ENCODE assay signal across 1 cellular context in genomic region chr12:51083140-51083833, GRCh38.
TF ChIP-seq lines count a peak whose summit lies in the region.

A gene with protein sequence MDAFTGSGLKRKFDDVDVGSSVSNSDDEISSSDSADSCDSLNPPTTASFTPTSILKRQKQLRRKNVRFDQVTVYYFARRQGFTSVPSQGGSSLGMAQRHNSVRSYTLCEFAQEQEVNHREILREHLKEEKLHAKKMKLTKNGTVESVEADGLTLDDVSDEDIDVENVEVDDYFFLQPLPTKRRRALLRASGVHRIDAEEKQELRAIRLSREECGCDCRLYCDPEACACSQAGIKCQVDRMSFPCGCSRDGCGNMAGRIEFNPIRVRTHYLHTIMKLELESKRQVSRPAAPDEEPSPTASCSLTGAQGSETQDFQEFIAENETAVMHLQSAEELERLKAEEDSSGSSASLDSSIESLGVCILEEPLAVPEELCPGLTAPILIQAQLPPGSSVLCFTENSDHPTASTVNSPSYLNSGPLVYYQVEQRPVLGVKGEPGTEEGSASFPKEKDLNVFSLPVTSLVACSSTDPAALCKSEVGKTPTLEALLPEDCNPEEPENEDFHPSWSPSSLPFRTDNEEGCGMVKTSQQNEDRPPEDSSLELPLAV (minus strand): TSS chr12:51083596. CDS start chr12:51076561, 7,035 bp downstream.

TF ChIP-seq in HEK293, 187 proteins besides CTCF, POLR2A, EP300 and RAD21 (continued from another document and continues in another):
- TF ChIP-seq, protein P1, sequence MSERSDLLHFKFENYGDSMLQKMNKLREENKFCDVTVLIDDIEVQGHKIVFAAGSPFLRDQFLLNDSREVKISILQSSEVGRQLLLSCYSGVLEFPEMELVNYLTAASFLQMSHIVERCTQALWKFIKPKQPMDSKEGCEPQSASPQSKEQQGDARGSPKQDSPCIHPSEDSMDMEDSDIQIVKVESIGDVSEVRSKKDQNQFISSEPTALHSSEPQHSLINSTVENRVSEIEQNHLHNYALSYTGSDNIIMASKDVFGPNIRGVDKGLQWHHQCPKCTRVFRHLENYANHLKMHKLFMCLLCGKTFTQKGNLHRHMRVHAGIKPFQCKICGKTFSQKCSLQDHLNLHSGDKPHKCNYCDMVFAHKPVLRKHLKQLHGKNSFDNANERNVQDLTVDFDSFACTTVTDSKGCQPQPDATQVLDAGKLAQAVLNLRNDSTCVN (tag by site-specific recombination; optimal IDR thresholded peaks at IDR 0.05), result peak; percentile 67
- no peak for TF ChIP-seq ZNF776 (tag by site-specific recombination; IDR thresholded peaks at IDR 0.05; ENCODE audit: borderline replicate concordance)
- TF ChIP-seq, protein P2, sequence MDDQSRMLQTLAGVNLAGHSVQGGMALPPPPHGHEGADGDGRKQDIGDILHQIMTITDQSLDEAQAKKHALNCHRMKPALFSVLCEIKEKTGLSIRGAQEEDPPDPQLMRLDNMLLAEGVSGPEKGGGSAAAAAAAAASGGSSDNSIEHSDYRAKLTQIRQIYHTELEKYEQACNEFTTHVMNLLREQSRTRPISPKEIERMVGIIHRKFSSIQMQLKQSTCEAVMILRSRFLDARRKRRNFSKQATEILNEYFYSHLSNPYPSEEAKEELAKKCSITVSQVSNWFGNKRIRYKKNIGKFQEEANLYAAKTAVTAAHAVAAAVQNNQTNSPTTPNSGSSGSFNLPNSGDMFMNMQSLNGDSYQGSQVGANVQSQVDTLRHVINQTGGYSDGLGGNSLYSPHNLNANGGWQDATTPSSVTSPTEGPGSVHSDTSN (CRISPR knock-in tag; IDR thresholded peaks at IDR 0.05), result no peak
- no peak for TF ChIP-seq ZNF645 (tag by site-specific recombination; IDR thresholded peaks at IDR 0.05)
- TF ChIP-seq SP7 (tag by site-specific recombination; IDR thresholded peaks at IDR 0.05), result no peak
- peak; percentile 97 for TF ChIP-seq ZBTB8A (tag by site-specific recombination; IDR thresholded peaks at IDR 0.05)
- peak; percentile 94 for TF ChIP-seq ZNF184 (tag by site-specific recombination; IDR thresholded peaks at IDR 0.05)
- no peak for TF ChIP-seq ZNF10 (tag by site-specific recombination; IDR thresholded peaks at IDR 0.05)
- no peak for TF ChIP-seq PRDM6 (tag by site-specific recombination; IDR thresholded peaks at IDR 0.05)
- TF ChIP-seq, protein P3, sequence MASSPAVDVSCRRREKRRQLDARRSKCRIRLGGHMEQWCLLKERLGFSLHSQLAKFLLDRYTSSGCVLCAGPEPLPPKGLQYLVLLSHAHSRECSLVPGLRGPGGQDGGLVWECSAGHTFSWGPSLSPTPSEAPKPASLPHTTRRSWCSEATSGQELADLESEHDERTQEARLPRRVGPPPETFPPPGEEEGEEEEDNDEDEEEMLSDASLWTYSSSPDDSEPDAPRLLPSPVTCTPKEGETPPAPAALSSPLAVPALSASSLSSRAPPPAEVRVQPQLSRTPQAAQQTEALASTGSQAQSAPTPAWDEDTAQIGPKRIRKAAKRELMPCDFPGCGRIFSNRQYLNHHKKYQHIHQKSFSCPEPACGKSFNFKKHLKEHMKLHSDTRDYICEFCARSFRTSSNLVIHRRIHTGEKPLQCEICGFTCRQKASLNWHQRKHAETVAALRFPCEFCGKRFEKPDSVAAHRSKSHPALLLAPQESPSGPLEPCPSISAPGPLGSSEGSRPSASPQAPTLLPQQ (tag by site-specific recombination; IDR thresholded peaks at IDR 0.05), result peak; percentile 47
- no peak for TF ChIP-seq ZNF558 (tag by site-specific recombination; IDR thresholded peaks at IDR 0.05)
- no peak for TF ChIP-seq ZBTB21 (tag by site-specific recombination; IDR thresholded peaks at IDR 0.05)
- 0 out of 2 replicates have a peak, but pooled peaks have one; percentile 4 for TF ChIP-seq MZF1 (tag by site-specific recombination; IDR thresholded peaks at IDR 0.05; ENCODE audit: borderline replicate concordance)
- TF ChIP-seq, protein P4, sequence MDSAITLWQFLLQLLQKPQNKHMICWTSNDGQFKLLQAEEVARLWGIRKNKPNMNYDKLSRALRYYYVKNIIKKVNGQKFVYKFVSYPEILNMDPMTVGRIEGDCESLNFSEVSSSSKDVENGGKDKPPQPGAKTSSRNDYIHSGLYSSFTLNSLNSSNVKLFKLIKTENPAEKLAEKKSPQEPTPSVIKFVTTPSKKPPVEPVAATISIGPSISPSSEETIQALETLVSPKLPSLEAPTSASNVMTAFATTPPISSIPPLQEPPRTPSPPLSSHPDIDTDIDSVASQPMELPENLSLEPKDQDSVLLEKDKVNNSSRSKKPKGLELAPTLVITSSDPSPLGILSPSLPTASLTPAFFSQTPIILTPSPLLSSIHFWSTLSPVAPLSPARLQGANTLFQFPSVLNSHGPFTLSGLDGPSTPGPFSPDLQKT (IDR thresholded peaks at IDR 0.05; ENCODE audit: borderline replicate concordance, low read depth, low read length), result no peak
- TF ChIP-seq ZNF658 (tag by site-specific recombination; IDR thresholded peaks at IDR 0.05), result no peak
- no peak for TF ChIP-seq ZNF510 (tag by site-specific recombination; IDR thresholded peaks at IDR 0.05; ENCODE audit: insufficient replicate concordance)
- peak; percentile 5; the same call in 1 of the 2 replicates for TF ChIP-seq ZNF629 (tag by site-specific recombination; IDR thresholded peaks at IDR 0.05)
- peak; percentile 53; the same call in 1 of the 2 replicates for TF ChIP-seq KLF8 (tag by site-specific recombination; IDR thresholded peaks at IDR 0.05)
- no peak for TF ChIP-seq ZNF560 (tag by site-specific recombination; IDR thresholded peaks at IDR 0.05; ENCODE audit: borderline replicate concordance)
- peak; percentile 71; the same call in 1 of the 2 replicates for TF ChIP-seq KLF10 (tag by site-specific recombination; IDR thresholded peaks at IDR 0.05)
- TF ChIP-seq ZNF311 (tag by site-specific recombination; IDR thresholded peaks at IDR 0.05; ENCODE audit: borderline replicate concordance), result no peak
- peak; percentile 18; the same call in 1 of the 2 replicates for TF ChIP-seq ZXDB (tag by site-specific recombination; IDR thresholded peaks at IDR 0.05)
- TF ChIP-seq, protein P5, sequence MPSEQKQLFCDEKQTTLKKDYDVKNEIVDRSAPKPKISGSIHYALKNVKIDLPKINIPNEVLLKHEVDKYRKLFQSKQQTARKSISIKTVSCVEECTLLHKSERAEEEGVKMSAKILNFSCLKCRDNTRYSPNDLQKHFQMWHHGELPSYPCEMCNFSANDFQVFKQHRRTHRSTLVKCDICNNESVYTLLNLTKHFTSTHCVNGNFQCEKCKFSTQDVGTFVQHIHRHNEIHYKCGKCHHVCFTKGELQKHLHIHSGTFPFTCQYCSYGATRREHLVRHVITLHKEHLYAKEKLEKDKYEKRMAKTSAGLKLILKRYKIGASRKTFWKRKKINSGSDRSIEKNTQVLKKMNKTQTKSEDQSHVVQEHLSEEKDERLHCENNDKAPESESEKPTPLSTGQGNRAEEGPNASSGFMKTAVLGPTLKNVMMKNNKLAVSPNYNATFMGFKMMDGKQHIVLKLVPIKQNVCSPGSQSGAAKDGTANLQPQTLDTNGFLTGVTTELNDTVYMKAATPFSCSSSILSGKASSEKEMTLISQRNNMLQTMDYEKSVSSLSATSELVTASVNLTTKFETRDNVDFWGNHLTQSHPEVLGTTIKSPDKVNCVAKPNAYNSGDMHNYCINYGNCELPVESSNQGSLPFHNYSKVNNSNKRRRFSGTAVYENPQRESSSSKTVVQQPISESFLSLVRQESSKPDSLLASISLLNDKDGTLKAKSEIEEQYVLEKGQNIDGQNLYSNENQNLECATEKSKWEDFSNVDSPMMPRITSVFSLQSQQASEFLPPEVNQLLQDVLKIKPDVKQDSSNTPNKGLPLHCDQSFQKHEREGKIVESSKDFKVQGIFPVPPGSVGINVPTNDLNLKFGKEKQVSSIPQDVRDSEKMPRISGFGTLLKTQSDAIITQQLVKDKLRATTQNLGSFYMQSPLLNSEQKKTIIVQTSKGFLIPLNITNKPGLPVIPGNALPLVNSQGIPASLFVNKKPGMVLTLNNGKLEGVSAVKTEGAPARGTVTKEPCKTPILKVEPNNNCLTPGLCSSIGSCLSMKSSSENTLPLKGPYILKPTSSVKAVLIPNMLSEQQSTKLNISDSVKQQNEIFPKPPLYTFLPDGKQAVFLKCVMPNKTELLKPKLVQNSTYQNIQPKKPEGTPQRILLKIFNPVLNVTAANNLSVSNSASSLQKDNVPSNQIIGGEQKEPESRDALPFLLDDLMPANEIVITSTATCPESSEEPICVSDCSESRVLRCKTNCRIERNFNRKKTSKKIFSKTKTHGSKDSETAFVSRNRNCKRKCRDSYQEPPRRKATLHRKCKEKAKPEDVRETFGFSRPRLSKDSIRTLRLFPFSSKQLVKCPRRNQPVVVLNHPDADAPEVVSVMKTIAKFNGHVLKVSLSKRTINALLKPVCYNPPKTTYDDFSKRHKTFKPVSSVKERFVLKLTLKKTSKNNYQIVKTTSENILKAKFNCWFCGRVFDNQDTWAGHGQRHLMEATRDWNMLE (tag by site-specific recombination; conservative IDR thresholded peaks at IDR 0.05; ENCODE audit: low read depth), result 0 out of 2 replicates have a peak, but pooled peaks have one; percentile 20
- TF ChIP-seq ZNF600 (tag by site-specific recombination; IDR thresholded peaks at IDR 0.05), result peak; percentile 85
- TF ChIP-seq BCL11A (tag by site-specific recombination; IDR thresholded peaks at IDR 0.05; ENCODE audit: low read depth), result no peak
- TF ChIP-seq ZNF521 (tag by site-specific recombination; IDR thresholded peaks at IDR 0.05), result no peak
- TF ChIP-seq ZNF701 (tag by site-specific recombination; IDR thresholded peaks at IDR 0.05), result no peak
- TF ChIP-seq IKZF3 (tag by site-specific recombination; IDR thresholded peaks at IDR 0.05), result no peak
- TF ChIP-seq TRIM28 (IDR thresholded peaks at IDR 0.05; ENCODE audit: borderline replicate concordance, low read length), result no peak
- TF ChIP-seq ZNF48 (tag by site-specific recombination; IDR thresholded peaks at IDR 0.05), result no peak
- TF ChIP-seq, protein P6, sequence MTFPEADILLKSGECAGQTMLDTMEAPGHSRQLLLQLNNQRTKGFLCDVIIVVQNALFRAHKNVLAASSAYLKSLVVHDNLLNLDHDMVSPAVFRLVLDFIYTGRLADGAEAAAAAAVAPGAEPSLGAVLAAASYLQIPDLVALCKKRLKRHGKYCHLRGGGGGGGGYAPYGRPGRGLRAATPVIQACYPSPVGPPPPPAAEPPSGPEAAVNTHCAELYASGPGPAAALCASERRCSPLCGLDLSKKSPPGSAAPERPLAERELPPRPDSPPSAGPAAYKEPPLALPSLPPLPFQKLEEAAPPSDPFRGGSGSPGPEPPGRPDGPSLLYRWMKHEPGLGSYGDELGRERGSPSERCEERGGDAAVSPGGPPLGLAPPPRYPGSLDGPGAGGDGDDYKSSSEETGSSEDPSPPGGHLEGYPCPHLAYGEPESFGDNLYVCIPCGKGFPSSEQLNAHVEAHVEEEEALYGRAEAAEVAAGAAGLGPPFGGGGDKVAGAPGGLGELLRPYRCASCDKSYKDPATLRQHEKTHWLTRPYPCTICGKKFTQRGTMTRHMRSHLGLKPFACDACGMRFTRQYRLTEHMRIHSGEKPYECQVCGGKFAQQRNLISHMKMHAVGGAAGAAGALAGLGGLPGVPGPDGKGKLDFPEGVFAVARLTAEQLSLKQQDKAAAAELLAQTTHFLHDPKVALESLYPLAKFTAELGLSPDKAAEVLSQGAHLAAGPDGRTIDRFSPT (tag by site-specific recombination; IDR thresholded peaks at IDR 0.05), result peak; percentile 84
- no peak for TF ChIP-seq ZNF544 (tag by site-specific recombination; IDR thresholded peaks at IDR 0.05)
- TF ChIP-seq ZNF624 (tag by site-specific recombination; IDR thresholded peaks at IDR 0.05), result 0 out of 2 replicates have a peak, but pooled peaks have one; percentile 28
- TF ChIP-seq ZNF391 (tag by site-specific recombination; IDR thresholded peaks at IDR 0.05; ENCODE audit: borderline replicate concordance, low read depth), result no peak; the same call in none of the 2 replicates
- peak; percentile 51; the same call in 1 of the 2 replicates for TF ChIP-seq ZNF610 (tag by site-specific recombination; IDR thresholded peaks at IDR 0.05; ENCODE audit: borderline replicate concordance)
- TF ChIP-seq ZNF302 (tag by site-specific recombination; IDR thresholded peaks at IDR 0.05; ENCODE audit: low read depth), result no peak
- TF ChIP-seq ZNF114 (tag by site-specific recombination; IDR thresholded peaks at IDR 0.05), result no peak; the same call in 1 of the 2 replicates
- no peak for TF ChIP-seq ZNF121 (tag by site-specific recombination; IDR thresholded peaks at IDR 0.05)
- no peak for TF ChIP-seq HOXC10 (CRISPR knock-in tag; IDR thresholded peaks at IDR 0.05)
- peak; percentile 96 for TF ChIP-seq ZBTB20 (tag by site-specific recombination; IDR thresholded peaks at IDR 0.05)
- TF ChIP-seq ZNF785 (tag by site-specific recombination; IDR thresholded peaks at IDR 0.05), result 0 out of 2 replicates have a peak, but pooled peaks have one; percentile 2
- TF ChIP-seq BCL11B (tag by site-specific recombination; IDR thresholded peaks at IDR 0.05; ENCODE audit: low read depth), result peak; percentile 70; the same call in 1 of the 2 replicates
- no peak for TF ChIP-seq SETDB1 (IDR thresholded peaks at IDR 0.05; ENCODE audit: insufficient read length, low read length)
- 0 out of 2 replicates have a peak, but pooled peaks have one; percentile 8 for TF ChIP-seq WT1 (tag by site-specific recombination; IDR thresholded peaks at IDR 0.05)
- peak; percentile 80; the same call in 1 of the 2 replicates for TF ChIP-seq ZNF335 (tag by site-specific recombination; conservative IDR thresholded peaks at IDR 0.05)
- TF ChIP-seq ZNF157 (tag by site-specific recombination; IDR thresholded peaks at IDR 0.05), result no peak
